1 cellular context compared by ENCODE assay signal in the genomic region with DNA sequence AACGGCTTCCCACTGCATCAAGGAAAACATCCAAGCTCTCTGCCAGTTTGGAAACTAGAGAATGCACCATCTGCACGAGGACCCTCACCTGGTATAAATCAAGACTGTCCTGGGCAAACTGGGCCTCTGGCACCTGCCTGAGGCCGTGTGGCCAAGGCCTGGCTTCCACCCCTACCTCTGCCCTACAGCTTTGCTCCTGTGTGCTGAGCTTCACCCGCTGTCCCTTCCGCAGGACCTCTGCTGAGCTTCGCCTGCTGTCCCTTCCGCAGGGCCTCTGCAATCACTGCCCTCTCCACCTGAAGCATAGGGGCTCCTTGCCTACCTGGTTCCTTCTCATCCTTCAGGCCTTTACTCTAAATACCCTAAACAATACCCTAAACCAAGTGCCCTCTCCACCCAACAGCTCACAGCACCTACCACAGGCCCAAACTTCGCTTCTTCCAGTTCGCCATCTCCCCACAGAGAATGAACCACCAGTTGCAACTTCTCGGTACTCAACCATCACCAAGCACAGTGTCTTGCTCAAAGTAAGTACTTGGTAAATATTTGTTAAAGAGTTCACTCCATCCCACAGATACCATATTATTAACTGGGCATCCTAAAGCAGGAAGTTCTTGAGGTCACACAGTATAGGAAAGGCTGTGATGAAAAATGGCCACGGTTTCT.
TF ChIP-seq lines count a peak whose summit lies in the region.

No MANE protein-coding gene starts in this region.

TF ChIP-seq in WTC11, 78 proteins besides CTCF, POLR2A, EP300 and RAD21 (continued from another document):
- TF ChIP-seq, protein P1, sequence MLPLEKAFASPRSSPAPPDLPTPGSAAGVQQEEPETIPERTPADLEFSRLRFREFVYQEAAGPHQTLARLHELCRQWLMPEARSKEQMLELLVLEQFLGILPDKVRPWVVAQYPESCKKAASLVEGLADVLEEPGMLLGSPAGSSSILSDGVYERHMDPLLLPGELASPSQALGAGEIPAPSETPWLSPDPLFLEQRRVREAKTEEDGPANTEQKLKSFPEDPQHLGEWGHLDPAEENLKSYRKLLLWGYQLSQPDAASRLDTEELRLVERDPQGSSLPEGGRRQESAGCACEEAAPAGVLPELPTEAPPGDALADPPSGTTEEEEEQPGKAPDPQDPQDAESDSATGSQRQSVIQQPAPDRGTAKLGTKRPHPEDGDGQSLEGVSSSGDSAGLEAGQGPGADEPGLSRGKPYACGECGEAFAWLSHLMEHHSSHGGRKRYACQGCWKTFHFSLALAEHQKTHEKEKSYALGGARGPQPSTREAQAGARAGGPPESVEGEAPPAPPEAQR (CRISPR knock-in tag; IDR thresholded peaks at IDR 0.05), result no peak
- TF ChIP-seq RORB (CRISPR knock-in tag; IDR thresholded peaks at IDR 0.05), result no peak
TF ChIP-seq in WTC11: peak in this region for 0.
